Comparison of ENCODE assay signal across 1 cellular context in the genomic region with DNA sequence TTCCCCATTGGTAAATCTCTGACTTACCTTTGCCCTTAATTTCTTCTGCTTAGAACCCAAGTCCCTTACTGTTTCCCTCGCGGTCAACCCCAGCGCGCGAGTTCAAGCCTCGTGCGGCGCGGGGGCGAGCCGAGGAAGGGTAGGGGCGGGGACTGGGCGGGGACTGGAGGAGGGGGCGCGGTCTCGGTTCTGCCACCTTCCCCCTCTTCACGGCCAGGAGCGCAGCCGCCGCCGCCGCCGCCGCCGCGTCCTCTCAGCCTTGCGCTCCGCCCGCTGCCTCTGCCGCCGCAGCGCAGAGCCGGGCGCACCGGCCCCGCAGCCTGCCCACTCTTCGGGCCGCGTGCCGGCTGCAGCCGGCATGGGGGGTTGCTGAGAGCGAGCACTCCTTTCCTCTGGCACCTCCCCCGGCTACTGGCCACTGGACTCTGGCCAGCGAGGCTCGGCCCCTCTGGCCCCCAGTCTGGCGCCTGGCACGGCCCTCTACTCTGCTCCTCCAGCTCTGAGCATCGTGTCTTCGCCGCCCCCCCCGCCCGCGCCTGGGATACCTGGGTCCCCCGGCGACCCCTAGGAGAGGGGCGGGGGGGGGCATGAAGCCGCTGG.
A peak's percentile ranks its signal among the peaks of the same experiment; 100 is the strongest.
TF ChIP-seq lines count a peak whose summit lies in the region.

A gene with protein sequence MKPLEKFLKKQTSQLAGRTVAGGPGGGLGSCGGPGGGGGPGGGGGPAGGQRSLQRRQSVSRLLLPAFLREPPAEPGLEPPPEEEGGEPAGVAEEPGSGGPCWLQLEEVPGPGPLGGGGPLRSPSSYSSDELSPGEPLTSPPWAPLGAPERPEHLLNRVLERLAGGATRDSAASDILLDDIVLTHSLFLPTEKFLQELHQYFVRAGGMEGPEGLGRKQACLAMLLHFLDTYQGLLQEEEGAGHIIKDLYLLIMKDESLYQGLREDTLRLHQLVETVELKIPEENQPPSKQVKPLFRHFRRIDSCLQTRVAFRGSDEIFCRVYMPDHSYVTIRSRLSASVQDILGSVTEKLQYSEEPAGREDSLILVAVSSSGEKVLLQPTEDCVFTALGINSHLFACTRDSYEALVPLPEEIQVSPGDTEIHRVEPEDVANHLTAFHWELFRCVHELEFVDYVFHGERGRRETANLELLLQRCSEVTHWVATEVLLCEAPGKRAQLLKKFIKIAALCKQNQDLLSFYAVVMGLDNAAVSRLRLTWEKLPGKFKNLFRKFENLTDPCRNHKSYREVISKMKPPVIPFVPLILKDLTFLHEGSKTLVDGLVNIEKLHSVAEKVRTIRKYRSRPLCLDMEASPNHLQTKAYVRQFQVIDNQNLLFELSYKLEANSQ (plus strand): TSS at position 196 of the 600 bp plus-strand sequence. CDS start 392 bp downstream, at position 588.

TF ChIP-seq in K562, 482 proteins besides CTCF, POLR2A, EP300 and RAD21 (continued from another document and continues in another):
- TF ChIP-seq, protein P1, sequence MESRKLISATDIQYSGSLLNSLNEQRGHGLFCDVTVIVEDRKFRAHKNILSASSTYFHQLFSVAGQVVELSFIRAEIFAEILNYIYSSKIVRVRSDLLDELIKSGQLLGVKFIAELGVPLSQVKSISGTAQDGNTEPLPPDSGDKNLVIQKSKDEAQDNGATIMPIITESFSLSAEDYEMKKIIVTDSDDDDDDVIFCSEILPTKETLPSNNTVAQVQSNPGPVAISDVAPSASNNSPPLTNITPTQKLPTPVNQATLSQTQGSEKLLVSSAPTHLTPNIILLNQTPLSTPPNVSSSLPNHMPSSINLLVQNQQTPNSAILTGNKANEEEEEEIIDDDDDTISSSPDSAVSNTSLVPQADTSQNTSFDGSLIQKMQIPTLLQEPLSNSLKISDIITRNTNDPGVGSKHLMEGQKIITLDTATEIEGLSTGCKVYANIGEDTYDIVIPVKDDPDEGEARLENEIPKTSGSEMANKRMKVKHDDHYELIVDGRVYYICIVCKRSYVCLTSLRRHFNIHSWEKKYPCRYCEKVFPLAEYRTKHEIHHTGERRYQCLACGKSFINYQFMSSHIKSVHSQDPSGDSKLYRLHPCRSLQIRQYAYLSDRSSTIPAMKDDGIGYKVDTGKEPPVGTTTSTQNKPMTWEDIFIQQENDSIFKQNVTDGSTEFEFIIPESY (CRISPR knock-in tag; IDR thresholded peaks at IDR 0.05) = no peak
- TF ChIP-seq, protein P2, sequence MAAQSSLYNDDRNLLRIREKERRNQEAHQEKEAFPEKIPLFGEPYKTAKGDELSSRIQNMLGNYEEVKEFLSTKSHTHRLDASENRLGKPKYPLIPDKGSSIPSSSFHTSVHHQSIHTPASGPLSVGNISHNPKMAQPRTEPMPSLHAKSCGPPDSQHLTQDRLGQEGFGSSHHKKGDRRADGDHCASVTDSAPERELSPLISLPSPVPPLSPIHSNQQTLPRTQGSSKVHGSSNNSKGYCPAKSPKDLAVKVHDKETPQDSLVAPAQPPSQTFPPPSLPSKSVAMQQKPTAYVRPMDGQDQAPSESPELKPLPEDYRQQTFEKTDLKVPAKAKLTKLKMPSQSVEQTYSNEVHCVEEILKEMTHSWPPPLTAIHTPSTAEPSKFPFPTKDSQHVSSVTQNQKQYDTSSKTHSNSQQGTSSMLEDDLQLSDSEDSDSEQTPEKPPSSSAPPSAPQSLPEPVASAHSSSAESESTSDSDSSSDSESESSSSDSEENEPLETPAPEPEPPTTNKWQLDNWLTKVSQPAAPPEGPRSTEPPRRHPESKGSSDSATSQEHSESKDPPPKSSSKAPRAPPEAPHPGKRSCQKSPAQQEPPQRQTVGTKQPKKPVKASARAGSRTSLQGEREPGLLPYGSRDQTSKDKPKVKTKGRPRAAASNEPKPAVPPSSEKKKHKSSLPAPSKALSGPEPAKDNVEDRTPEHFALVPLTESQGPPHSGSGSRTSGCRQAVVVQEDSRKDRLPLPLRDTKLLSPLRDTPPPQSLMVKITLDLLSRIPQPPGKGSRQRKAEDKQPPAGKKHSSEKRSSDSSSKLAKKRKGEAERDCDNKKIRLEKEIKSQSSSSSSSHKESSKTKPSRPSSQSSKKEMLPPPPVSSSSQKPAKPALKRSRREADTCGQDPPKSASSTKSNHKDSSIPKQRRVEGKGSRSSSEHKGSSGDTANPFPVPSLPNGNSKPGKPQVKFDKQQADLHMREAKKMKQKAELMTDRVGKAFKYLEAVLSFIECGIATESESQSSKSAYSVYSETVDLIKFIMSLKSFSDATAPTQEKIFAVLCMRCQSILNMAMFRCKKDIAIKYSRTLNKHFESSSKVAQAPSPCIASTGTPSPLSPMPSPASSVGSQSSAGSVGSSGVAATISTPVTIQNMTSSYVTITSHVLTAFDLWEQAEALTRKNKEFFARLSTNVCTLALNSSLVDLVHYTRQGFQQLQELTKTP (IDR thresholded peaks at IDR 0.05; ENCODE audit: low read depth in 1 of 2, partially characterized antibody in 2 of 2) = no peak
- TF ChIP-seq ARNT (IDR thresholded peaks at IDR 0.05) = no peak
- no peak for TF ChIP-seq BHLHE40 (IDR thresholded peaks at IDR 0.05; ENCODE audit: low read length)
- TF ChIP-seq MYC (IDR thresholded peaks at IDR 0.05; ENCODE audit: low read depth, low read length) = peak; percentile 60
- no peak for TF ChIP-seq MYC (CRISPR knock-in tag; IDR thresholded peaks at IDR 0.05; ENCODE audit: borderline replicate concordance, low read depth)
- TF ChIP-seq ZNF324 (CRISPR knock-in tag; IDR thresholded peaks at IDR 0.05) = no peak
- TF ChIP-seq MAZ (CRISPR knock-in tag; conservative IDR thresholded peaks at IDR 0.05 in 1 of 2, IDR thresholded peaks at IDR 0.05 in 1 of 2) = peak; percentile 48 to 52; a peak in 3 of 4 replicates
- TF ChIP-seq, protein P3, sequence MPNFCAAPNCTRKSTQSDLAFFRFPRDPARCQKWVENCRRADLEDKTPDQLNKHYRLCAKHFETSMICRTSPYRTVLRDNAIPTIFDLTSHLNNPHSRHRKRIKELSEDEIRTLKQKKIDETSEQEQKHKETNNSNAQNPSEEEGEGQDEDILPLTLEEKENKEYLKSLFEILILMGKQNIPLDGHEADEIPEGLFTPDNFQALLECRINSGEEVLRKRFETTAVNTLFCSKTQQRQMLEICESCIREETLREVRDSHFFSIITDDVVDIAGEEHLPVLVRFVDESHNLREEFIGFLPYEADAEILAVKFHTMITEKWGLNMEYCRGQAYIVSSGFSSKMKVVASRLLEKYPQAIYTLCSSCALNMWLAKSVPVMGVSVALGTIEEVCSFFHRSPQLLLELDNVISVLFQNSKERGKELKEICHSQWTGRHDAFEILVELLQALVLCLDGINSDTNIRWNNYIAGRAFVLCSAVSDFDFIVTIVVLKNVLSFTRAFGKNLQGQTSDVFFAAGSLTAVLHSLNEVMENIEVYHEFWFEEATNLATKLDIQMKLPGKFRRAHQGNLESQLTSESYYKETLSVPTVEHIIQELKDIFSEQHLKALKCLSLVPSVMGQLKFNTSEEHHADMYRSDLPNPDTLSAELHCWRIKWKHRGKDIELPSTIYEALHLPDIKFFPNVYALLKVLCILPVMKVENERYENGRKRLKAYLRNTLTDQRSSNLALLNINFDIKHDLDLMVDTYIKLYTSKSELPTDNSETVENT (CRISPR knock-in tag; IDR thresholded peaks at IDR 0.05) = 0 out of 2 replicates have a peak, but pooled peaks have one; percentile 51
- no peak for TF ChIP-seq ZKSCAN3 (CRISPR knock-in tag; IDR thresholded peaks at IDR 0.05)
- TF ChIP-seq, protein P4, sequence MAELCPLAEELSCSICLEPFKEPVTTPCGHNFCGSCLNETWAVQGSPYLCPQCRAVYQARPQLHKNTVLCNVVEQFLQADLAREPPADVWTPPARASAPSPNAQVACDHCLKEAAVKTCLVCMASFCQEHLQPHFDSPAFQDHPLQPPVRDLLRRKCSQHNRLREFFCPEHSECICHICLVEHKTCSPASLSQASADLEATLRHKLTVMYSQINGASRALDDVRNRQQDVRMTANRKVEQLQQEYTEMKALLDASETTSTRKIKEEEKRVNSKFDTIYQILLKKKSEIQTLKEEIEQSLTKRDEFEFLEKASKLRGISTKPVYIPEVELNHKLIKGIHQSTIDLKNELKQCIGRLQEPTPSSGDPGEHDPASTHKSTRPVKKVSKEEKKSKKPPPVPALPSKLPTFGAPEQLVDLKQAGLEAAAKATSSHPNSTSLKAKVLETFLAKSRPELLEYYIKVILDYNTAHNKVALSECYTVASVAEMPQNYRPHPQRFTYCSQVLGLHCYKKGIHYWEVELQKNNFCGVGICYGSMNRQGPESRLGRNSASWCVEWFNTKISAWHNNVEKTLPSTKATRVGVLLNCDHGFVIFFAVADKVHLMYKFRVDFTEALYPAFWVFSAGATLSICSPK (IDR thresholded peaks at IDR 0.05; ENCODE audit: borderline replicate concordance) = no peak
- TF ChIP-seq, protein P5, sequence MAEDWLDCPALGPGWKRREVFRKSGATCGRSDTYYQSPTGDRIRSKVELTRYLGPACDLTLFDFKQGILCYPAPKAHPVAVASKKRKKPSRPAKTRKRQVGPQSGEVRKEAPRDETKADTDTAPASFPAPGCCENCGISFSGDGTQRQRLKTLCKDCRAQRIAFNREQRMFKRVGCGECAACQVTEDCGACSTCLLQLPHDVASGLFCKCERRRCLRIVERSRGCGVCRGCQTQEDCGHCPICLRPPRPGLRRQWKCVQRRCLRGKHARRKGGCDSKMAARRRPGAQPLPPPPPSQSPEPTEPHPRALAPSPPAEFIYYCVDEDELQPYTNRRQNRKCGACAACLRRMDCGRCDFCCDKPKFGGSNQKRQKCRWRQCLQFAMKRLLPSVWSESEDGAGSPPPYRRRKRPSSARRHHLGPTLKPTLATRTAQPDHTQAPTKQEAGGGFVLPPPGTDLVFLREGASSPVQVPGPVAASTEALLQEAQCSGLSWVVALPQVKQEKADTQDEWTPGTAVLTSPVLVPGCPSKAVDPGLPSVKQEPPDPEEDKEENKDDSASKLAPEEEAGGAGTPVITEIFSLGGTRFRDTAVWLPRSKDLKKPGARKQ (CRISPR knock-in tag; IDR thresholded peaks at IDR 0.05) = no peak
- no peak for TF ChIP-seq FOXM1 (IDR thresholded peaks at IDR 0.05; ENCODE audit: low read depth)
- no peak for TF ChIP-seq FOXM1 (CRISPR knock-in tag; IDR thresholded peaks at IDR 0.05; ENCODE audit: low read depth)
- TF ChIP-seq TCF3 (CRISPR knock-in tag; IDR thresholded peaks at IDR 0.05) = no peak
- no peak for TF ChIP-seq ZNF696 (CRISPR knock-in tag; conservative IDR thresholded peaks at IDR 0.05)
- no peak for TF ChIP-seq CREM (IDR thresholded peaks at IDR 0.05; ENCODE audit: low read depth)
- no peak for TF ChIP-seq BCOR (IDR thresholded peaks at IDR 0.05)
- TF ChIP-seq ZNF274 (IDR thresholded peaks at IDR 0.05; ENCODE audit: borderline replicate concordance, low read depth, low read length) = no peak
- no peak for TF ChIP-seq MCM5 (IDR thresholded peaks at IDR 0.05; ENCODE audit: low read depth)
- no peak for TF ChIP-seq XRCC4 (IDR thresholded peaks at IDR 0.05; ENCODE audit: extremely low read depth, insufficient read depth, insufficient read length)
- TF ChIP-seq NELFE (IDR thresholded peaks at IDR 0.05; ENCODE audit: insufficient read depth, insufficient read length) = no peak
- TF ChIP-seq PTTG1 (tag; IDR thresholded peaks at IDR 0.05; ENCODE audit: low read depth) = no peak
- TF ChIP-seq, protein P6, sequence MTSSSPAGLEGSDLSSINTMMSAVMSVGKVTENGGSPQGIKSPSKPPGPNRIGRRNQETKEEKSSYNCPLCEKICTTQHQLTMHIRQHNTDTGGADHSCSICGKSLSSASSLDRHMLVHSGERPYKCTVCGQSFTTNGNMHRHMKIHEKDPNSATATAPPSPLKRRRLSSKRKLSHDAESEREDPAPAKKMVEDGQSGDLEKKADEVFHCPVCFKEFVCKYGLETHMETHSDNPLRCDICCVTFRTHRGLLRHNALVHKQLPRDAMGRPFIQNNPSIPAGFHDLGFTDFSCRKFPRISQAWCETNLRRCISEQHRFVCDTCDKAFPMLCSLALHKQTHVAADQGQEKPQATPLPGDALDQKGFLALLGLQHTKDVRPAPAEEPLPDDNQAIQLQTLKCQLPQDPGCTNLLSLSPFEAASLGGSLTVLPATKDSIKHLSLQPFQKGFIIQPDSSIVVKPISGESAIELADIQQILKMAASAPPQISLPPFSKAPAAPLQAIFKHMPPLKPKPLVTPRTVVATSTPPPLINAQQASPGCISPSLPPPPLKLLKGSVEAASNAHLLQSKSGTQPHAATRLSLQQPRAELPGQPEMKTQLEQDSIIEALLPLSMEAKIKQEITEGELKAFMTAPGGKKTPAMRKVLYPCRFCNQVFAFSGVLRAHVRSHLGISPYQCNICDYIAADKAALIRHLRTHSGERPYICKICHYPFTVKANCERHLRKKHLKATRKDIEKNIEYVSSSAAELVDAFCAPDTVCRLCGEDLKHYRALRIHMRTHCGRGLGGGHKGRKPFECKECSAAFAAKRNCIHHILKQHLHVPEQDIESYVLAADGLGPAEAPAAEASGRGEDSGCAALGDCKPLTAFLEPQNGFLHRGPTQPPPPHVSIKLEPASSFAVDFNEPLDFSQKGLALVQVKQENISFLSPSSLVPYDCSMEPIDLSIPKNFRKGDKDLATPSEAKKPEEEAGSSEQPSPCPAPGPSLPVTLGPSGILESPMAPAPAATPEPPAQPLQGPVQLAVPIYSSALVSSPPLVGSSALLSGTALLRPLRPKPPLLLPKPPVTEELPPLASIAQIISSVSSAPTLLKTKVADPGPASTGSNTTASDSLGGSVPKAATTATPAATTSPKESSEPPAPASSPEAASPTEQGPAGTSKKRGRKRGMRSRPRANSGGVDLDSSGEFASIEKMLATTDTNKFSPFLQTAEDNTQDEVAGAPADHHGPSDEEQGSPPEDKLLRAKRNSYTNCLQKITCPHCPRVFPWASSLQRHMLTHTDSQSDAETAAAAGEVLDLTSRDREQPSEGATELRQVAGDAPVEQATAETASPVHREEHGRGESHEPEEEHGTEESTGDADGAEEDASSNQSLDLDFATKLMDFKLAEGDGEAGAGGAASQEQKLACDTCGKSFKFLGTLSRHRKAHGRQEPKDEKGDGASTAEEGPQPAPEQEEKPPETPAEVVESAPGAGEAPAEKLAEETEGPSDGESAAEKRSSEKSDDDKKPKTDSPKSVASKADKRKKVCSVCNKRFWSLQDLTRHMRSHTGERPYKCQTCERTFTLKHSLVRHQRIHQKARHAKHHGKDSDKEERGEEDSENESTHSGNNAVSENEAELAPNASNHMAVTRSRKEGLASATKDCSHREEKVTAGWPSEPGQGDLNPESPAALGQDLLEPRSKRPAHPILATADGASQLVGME (CRISPR knock-in tag; IDR thresholded peaks at IDR 0.05) = no peak
- peak; percentile 63 for TF ChIP-seq NFIC (IDR thresholded peaks at IDR 0.05)
- TF ChIP-seq MTA1 (IDR thresholded peaks at IDR 0.05; ENCODE audit: borderline replicate concordance) = no peak
- TF ChIP-seq POU5F1 (IDR thresholded peaks at IDR 0.05; ENCODE audit: borderline replicate concordance, low read depth, low read length, partially characterized antibody) = no peak
- TF ChIP-seq HOXB6 (CRISPR knock-in tag; IDR thresholded peaks at IDR 0.05; ENCODE audit: borderline replicate concordance) = no peak
- peak; percentile 58; the same call in 1 of the 2 replicates for TF ChIP-seq RNF2 (IDR thresholded peaks at IDR 0.05)
- TF ChIP-seq FOXA3 (CRISPR knock-in tag; conservative IDR thresholded peaks at IDR 0.05 in 1 of 2, IDR thresholded peaks at IDR 0.05 in 1 of 2) = 0 out of 4 replicates have a peak, but pooled peaks of 1 of the 2 experiments have one; percentile 16
- TF ChIP-seq, protein P7, sequence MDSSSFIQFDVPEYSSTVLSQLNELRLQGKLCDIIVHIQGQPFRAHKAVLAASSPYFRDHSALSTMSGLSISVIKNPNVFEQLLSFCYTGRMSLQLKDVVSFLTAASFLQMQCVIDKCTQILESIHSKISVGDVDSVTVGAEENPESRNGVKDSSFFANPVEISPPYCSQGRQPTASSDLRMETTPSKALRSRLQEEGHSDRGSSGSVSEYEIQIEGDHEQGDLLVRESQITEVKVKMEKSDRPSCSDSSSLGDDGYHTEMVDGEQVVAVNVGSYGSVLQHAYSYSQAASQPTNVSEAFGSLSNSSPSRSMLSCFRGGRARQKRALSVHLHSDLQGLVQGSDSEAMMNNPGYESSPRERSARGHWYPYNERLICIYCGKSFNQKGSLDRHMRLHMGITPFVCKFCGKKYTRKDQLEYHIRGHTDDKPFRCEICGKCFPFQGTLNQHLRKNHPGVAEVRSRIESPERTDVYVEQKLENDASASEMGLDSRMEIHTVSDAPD (CRISPR knock-in tag; IDR thresholded peaks at IDR 0.05) = no peak
